In genomic region chr22:40645579-40646197, GRCh38 we compare ENCODE assay signal across 1 cellular context.
TF ChIP-seq lines count a peak whose summit lies in the region.

No MANE protein-coding gene starts in this region.

TF ChIP-seq in HepG2, 621 proteins besides CTCF, POLR2A, EP300 and RAD21:
- TF ChIP-seq IRF1 (CRISPR knock-in tag; IDR thresholded peaks at IDR 0.05; ENCODE audit: low read depth) (no peak), KDM1A (CRISPR knock-in tag; IDR thresholded peaks at IDR 0.05) (peak; percentile 95), ZKSCAN8 (CRISPR knock-in tag; IDR thresholded peaks at IDR 0.05; ENCODE audit: borderline replicate concordance) (peak; percentile 56; the same call in 1 of the 2 replicates), ELF3 (CRISPR knock-in tag; IDR thresholded peaks at IDR 0.05) (no peak), POGZ (CRISPR knock-in tag; IDR thresholded peaks at IDR 0.05) (no peak), ZNF496 (CRISPR knock-in tag; IDR thresholded peaks at IDR 0.05; ENCODE audit: insufficient replicate concordance) (no peak), ARNT (IDR thresholded peaks at IDR 0.05) (no peak), PREB (CRISPR knock-in tag; IDR thresholded peaks at IDR 0.05) (no peak), ZNF280D (CRISPR knock-in tag; IDR thresholded peaks at IDR 0.05) (no peak), ZMYM3 (CRISPR knock-in tag; IDR thresholded peaks at IDR 0.05) (peak; percentile 92), ZNF629 (CRISPR knock-in tag; conservative IDR thresholded peaks at IDR 0.05) (peak; percentile 99), ZNF337 (CRISPR knock-in tag; IDR thresholded peaks at IDR 0.05; ENCODE audit: borderline replicate concordance, low read depth) (no peak), HINFP (CRISPR knock-in tag; IDR thresholded peaks at IDR 0.05; ENCODE audit: low read depth) (no peak), ADNP (CRISPR knock-in tag; IDR thresholded peaks at IDR 0.05) (0 out of 2 replicates have a peak, but pooled peaks have one; percentile 64), RCOR2 (CRISPR knock-in tag; IDR thresholded peaks at IDR 0.05) (peak; percentile 81), ZNF441 (CRISPR knock-in tag; IDR thresholded peaks at IDR 0.05; ENCODE audit: borderline replicate concordance) (peak; percentile 76; the same call in 1 of the 2 replicates), NR3C1 (CRISPR knock-in tag; IDR thresholded peaks at IDR 0.05) (no peak)
- TF ChIP-seq, protein P1, sequence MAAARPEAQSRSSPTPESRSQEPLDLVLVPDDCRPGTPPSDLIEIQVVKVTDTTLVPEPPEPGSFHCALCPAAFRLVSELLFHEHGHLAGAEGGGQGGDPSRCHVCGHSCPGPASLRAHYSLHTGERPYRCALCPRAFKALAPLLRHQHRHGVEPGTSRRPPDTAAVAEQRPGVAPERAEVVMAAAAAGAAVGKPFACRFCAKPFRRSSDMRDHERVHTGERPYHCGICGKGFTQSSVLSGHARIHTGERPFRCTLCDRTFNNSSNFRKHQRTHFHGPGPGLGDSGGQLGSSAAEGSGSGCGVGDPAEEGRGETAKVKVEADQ (CRISPR knock-in tag; IDR thresholded peaks at IDR 0.05; ENCODE audit: borderline replicate concordance): no peak
